ENCODE assay signal across 8 cellular contexts in genomic region chr19:50331187-50332013, GRCh38. TPM values are rescaled to one million over a fixed set of nuclear protein-coding genes. Genes with fewer than 3 reads are reported as not detected.
A peak's percentile ranks its signal among the peaks of the same experiment; 100 is the strongest.
DNase-seq lines count a peak whose midpoint lies in the region; ATAC-seq and TF ChIP-seq lines count a peak whose summit lies in the region.

No MANE protein-coding gene starts in this region.

- CTCF ChIA-PET in WTC11 (lab: Charles Lee): no interaction called here

- H3K4me3 ChIP-seq in cardiac muscle cell (peak overlapping the region; percentile 46), tibial nerve (peak overlapping the region; percentile 17 to 48 (median 25))

- no peak for ATAC-seq in WTC11
- no peak for ATAC-seq in HG03280 (IDR thresholded peaks at IDR 0.05; ENCODE audit: unreplicated experiment)
- ATAC-seq in left colon: no peak

- peaks cover 26% of the 10 kb centered on the region for H3K4me1 ChIP-seq in cardiac muscle cell (ENCODE audit: low read depth)
- peaks cover 0 to 55% (median 16%) of the 10 kb centered on the region in 4 donors for H3K4me1 ChIP-seq in tibial nerve

- no peak for TF ChIP-seq POLR2A in tibial nerve (IDR thresholded peaks at IDR 0.05)

- TF ChIP-seq CTCF in cardiac muscle cell (IDR thresholded peaks at IDR 0.05; ENCODE audit: low read depth, low read length): no peak
- no peak for TF ChIP-seq CTCF in WTC11 (IDR thresholded peaks at IDR 0.05)
- no peak for TF ChIP-seq CTCF in tibial nerve (IDR thresholded peaks at IDR 0.05)

- TF ChIP-seq EP300 in tibial nerve (IDR thresholded peaks at IDR 0.05): no peak

- intact Hi-C loops in cardiac septum (cut with DNase I) (no loop called here), left colon (cut with DNase I, micrococcal nuclease) (no loop called here)

- no peaks in the 10 kb centered on the region for H3K36me3 Mint-ChIP-seq in WTC11

- H3K36me3 ChIP-seq in cardiac muscle cell (no peaks in the 10 kb centered on the region), tibial nerve (no peaks in the 10 kb centered on the region)

- H3K4me3 Mint-ChIP-seq in WTC11: peak overlapping the region; percentile 94

- 10 to 12% methylated on average over 10 of the region's 10 CpGs for WGBS in tibial nerve, 2 donors

- peak overlapping the region; percentile 98 for H3K27ac Mint-ChIP-seq in WTC11

- no peak for DNase-seq in cardiac muscle cell (ENCODE audit: low read depth in 1 of 2, low spot score in 1 of 2)
- no peak for DNase-seq in cardiac septum (ENCODE audit: low spot score)
- DNase-seq in WTC11 (ENCODE audit: low spot score): peak; percentile 64
- DNase-seq in left kidney (ENCODE audit: low read depth, low spot score): peak; percentile 27
- DNase-seq in tibial nerve (ENCODE audit: low spot score in 2 of 2): no peak
- no peak for DNase-seq in left colon
- no peak for DNase-seq in activated gamma-delta T cell (lab: John Stamatoyannopoulos, UW)

- H3K27ac ChIP-seq in cardiac muscle cell (peak overlapping the region; percentile 96), tibial nerve (peak overlapping the region; percentile 35 to 84 (median 51))

- H3K9me3 ChIP-seq in cardiac muscle cell (ENCODE audit: low read depth) (no peaks in the 10 kb centered on the region), tibial nerve (no peaks in the 10 kb centered on the region)

- H3K4me1 Mint-ChIP-seq in WTC11: peaks cover 54% of the 10 kb centered on the region

- POLR2A ChIA-PET in WTC11 (lab: Charles Lee): no interaction called here

- H3K27me3 Mint-ChIP-seq in WTC11 (ENCODE audit: low read depth): peaks cover 42% of the 10 kb centered on the region

- no peaks in the 10 kb centered on the region for H3K9me3 Mint-ChIP-seq in WTC11

- H3K27me3 ChIP-seq in cardiac muscle cell (no peaks in the 10 kb centered on the region), tibial nerve (peaks cover 0 to 84% of the 10 kb centered on the region in 2 donors)

TF ChIP-seq in WTC11, 78 proteins besides CTCF, POLR2A, EP300 and RAD21:
- no peak for TF ChIP-seq ATF2 (CRISPR knock-in tag; IDR thresholded peaks at IDR 0.05; ENCODE audit: borderline replicate concordance, low read depth)
- TF ChIP-seq HMGXB4 (CRISPR knock-in tag; IDR thresholded peaks at IDR 0.05): no peak
- TF ChIP-seq ZBTB21 (CRISPR knock-in tag; IDR thresholded peaks at IDR 0.05; ENCODE audit: borderline replicate concordance): no peak
- TF ChIP-seq ZNF317 (CRISPR knock-in tag; IDR thresholded peaks at IDR 0.05; ENCODE audit: borderline replicate concordance, low read depth): no peak
- TF ChIP-seq GABPB1 (CRISPR knock-in tag; IDR thresholded peaks at IDR 0.05): no peak
- no peak for TF ChIP-seq PREB (CRISPR knock-in tag; IDR thresholded peaks at IDR 0.05; ENCODE audit: borderline replicate concordance)
- TF ChIP-seq ETV6 (CRISPR knock-in tag; IDR thresholded peaks at IDR 0.05): no peak
- TF ChIP-seq MAX (CRISPR knock-in tag; IDR thresholded peaks at IDR 0.05): no peak
- no peak for TF ChIP-seq OVOL2 (CRISPR knock-in tag; IDR thresholded peaks at IDR 0.05; ENCODE audit: borderline replicate concordance)
- no peak for TF ChIP-seq KAT7 (CRISPR knock-in tag; IDR thresholded peaks at IDR 0.05; ENCODE audit: borderline replicate concordance)
- no peak for TF ChIP-seq MYBL2 (CRISPR knock-in tag; IDR thresholded peaks at IDR 0.05)
- no peak for TF ChIP-seq ZNF219 (CRISPR knock-in tag; IDR thresholded peaks at IDR 0.05; ENCODE audit: borderline replicate concordance)
- TF ChIP-seq ATF6 (CRISPR knock-in tag; IDR thresholded peaks at IDR 0.05): no peak

RNA-seq across cellular contexts. Expression of gene KCNC3, which starts 2.2 kb away (rescaled TPM):
- total RNA-seq in cardiac muscle cell: 6.9 and 8.2 TPM in 2 replicates
- polyA plus RNA-seq in cardiac muscle cell: 4.3 and 6.9 TPM in 2 replicates
- total RNA-seq in cardiac septum: 3.8 TPM
- 8.5 to 10.1 TPM (median 10.0 TPM) in 3 replicates for total RNA-seq in WTC11 (2021)
- 1 to 10 TPM in 1 of 4 donors, under 1 TPM in 3; 0.21 to 1.2 (median 0.71) TPM for total RNA-seq in tibial nerve
- total RNA-seq in left colon: 1 to 10 TPM in 1 of 2 donors, under 1 TPM in 1; 0.76 to 1.3 TPM

RNA-seq across cellular contexts. Expression of gene NAPSA, which starts 34.0 kb away (rescaled TPM):
- total RNA-seq in cardiac muscle cell: 0.32 and 3.5 TPM in 2 replicates
- polyA plus RNA-seq in cardiac muscle cell: 0.53 and 1.8 TPM in 2 replicates
- 0.24 TPM for total RNA-seq in cardiac septum
- 2.4 to 3.1 TPM (median 2.7 TPM) in 3 replicates for total RNA-seq in WTC11 (2021)
- total RNA-seq in tibial nerve: 1 to 10 TPM in 1 of 4 donors, under 1 TPM in 1, not detected in 2; 0.39 to 2.1 TPM
- total RNA-seq in left colon: 1 to 10 TPM in 1 of 2 donors, under 1 TPM in 1; 0.55 to 1.1 TPM

RNA-seq across cellular contexts. Expression of gene NR1H2, which starts 44.9 kb away (rescaled TPM):
- total RNA-seq in cardiac muscle cell (58.4 and 60.1 TPM in 2 replicates), cardiac septum (86.3 TPM), WTC11 (2021) (40.5 to 45.8 TPM (median 41.0 TPM) in 3 replicates), tibial nerve (100 to 1,000 TPM in 1 of 4 donors, 10 to 100 TPM in 3; 80.2 to 125 (median 93.7) TPM), left colon (10 to 100 TPM; 61.9 to 75.2 TPM)
- polyA plus RNA-seq in cardiac muscle cell: 58.3 and 62.0 TPM in 2 replicates

RNA-seq across cellular contexts. Expression of gene POLD1, which starts 52.7 kb away (rescaled TPM):
- total RNA-seq in cardiac muscle cell (70.7 and 73.8 TPM in 2 replicates), cardiac septum (8.0 TPM), WTC11 (2021) (163 to 179 TPM (median 178 TPM) in 3 replicates), tibial nerve (10 to 100 TPM; 10.8 to 28.2 (median 15.5) TPM), left colon (10 to 100 TPM; 26.0 to 28.2 TPM)
- 62.3 and 74.3 TPM in 2 replicates for polyA plus RNA-seq in cardiac muscle cell

Comparison
In these comparisons a context has a peak if more than half of its experiments do, and no peak if none do; other contexts are left out.
1. DNase-seq: peak in WTC11 (single experiment) and left kidney (single experiment); none in cardiac muscle cell (0 of 2), cardiac septum (single experiment), tibial nerve (0 of 2), left colon (0 of 2) and activated gamma-delta T cell (single experiment).